Comparison of ENCODE assay signal across 1 cellular context in genomic region chr10:86287966-86288579, GRCh38.
TF ChIP-seq lines count a peak whose summit lies in the region.

No MANE protein-coding gene starts in this region.

TF ChIP-seq in H1, 55 proteins besides CTCF, POLR2A, EP300 and RAD21:
- TF ChIP-seq KDM5A (IDR thresholded peaks at IDR 0.05; ENCODE audit: low read length) (no peak), POU5F1 (IDR thresholded peaks at IDR 0.05; ENCODE audit: low read depth, low read length) (no peak), JUN (IDR thresholded peaks at IDR 0.05; ENCODE audit: low read depth, low read length) (no peak), SP4 (IDR thresholded peaks at IDR 0.05; ENCODE audit: low read length) (no peak), SRF (IDR thresholded peaks at IDR 0.05; ENCODE audit: low read depth, low read length) (no peak), MAX (IDR thresholded peaks at IDR 0.05) (no peak), KDM4A (IDR thresholded peaks at IDR 0.05; ENCODE audit: low read depth, low read length, severe bottlenecking) (no peak), SUZ12 (IDR thresholded peaks at IDR 0.05; ENCODE audit: low read length) (no peak), ATF2 (IDR thresholded peaks at IDR 0.05; ENCODE audit: low read length) (no peak), SIX5 (IDR thresholded peaks at IDR 0.05; ENCODE audit: low read depth, low read length) (no peak), CBX5 (IDR thresholded peaks at IDR 0.05; ENCODE audit: low read depth, low read length) (no peak)
TF ChIP-seq in H1: peak in this region for 0.
